Comparison of ENCODE assay signal across 16 cellular contexts in genomic region chr1:11985851-11986250, GRCh38. TPM values are rescaled to one million over a fixed set of nuclear protein-coding genes. Genes with fewer than 3 reads are reported as not detected.
A peak's percentile ranks its signal among the peaks of the same experiment; 100 is the strongest.
DNase-seq lines count a peak whose midpoint lies in the region; ATAC-seq and TF ChIP-seq lines count a peak whose summit lies in the region.
"Had no signal": no experiment of that assay in that cellular context is flagged by ENCODE, and none has a peak within 500 bp of the region (broad histone marks: within the 10 kb centered on the region; RNA-seq: fewer than 3 reads in every experiment).

No MANE protein-coding gene starts in this region.

- H3K4me3 ChIP-seq in left ventricle myocardium inferior (peak overlapping the region; percentile 91), foreskin fibroblast (ENCODE audit: low read depth in 1 of 2, low read length in 2 of 2) (no peak overlapping the region), upper lobe of left lung (no peak overlapping the region)

- 58 to 68% methylated on average over 7 of the region's 7 CpGs for whole genome bisulfite sequencing in upper lobe of left lung, 2 donors

- no peak overlapping the region for H3K4me3 Mint-ChIP-seq in T-cell

- POLR2A ChIA-PET in T-cell (lab: Charles Lee), result no interaction called here

- CTCF ChIA-PET in T-cell (lab: Charles Lee), result no interaction called here

- DNase-seq in left ventricle myocardium inferior (no peak), cardiac septum (ENCODE audit: low spot score) (no peak), SKM-1 (lab: John Stamatoyannopoulos, UW; ENCODE audit: unreplicated experiment) (peak; percentile 63), foreskin fibroblast (peak; percentile 78 to 82), upper lobe of left lung (no peak), NCI-H1417 treated with DMSO at 0.1 percent for 48 hours (lab: John Stamatoyannopoulos, UW) (no peak), NCI-H146 (lab: John Stamatoyannopoulos, UW) (no peak), T-cell (no peak)
- DNase-seq: activated CD4-positive, alpha-beta T cell treated with anti-CD3 and anti-CD28 coated beads for 48 hours; activated gamma-delta T cell treated with Interleukin-2 at 50 U/mL for 16 hours; kidney glomerular epithelial cell; NCI-H69; SK-N-SH; stimulated activated CD4-positive, alpha-beta T cell treated with anti-CD3 and anti-CD28 coated beads, Interleukin-12 subunit alpha, Interleukin-12 subunit beta, amount 100 ng/mL, for 4 hours; stimulated activated CD8-positive, alpha-beta memory T cell treated with anti-CD3 and anti-CD28 coated beads, Interleukin-4, amount 100 ng/mL, for 48 hours had no signal

- no peaks in the 10 kb centered on the region for H3K27me3 Mint-ChIP-seq in T-cell

- intact Hi-C loops in left ventricle myocardium inferior (cut with micrococcal nuclease) (no loop called here), cardiac septum (cut with DNase I) (no loop called here)

- no peak for TF ChIP-seq EP300 in upper lobe of left lung (IDR thresholded peaks at IDR 0.05)

- H3K9me3 ChIP-seq in left ventricle myocardium inferior (replicated peaks) (no peaks in the 10 kb centered on the region), upper lobe of left lung (no peaks in the 10 kb centered on the region)
- H3K9me3 ChIP-seq: SK-N-SH had no signal

- no peaks in the 10 kb centered on the region for H3K9me3 Mint-ChIP-seq in T-cell
- H3K9me3 Mint-ChIP-seq: nephron had no signal

- TF ChIP-seq CTCF in left ventricle myocardium inferior (IDR thresholded peaks at IDR 0.05; ENCODE audit: borderline replicate concordance) (no peak), foreskin fibroblast (IDR thresholded peaks at IDR 0.05; ENCODE audit: low read depth, low read length) (no peak), upper lobe of left lung (IDR thresholded peaks at IDR 0.05) (no peak)

- H3K4me1 ChIP-seq in left ventricle myocardium inferior, result peaks cover 94% of the 10 kb centered on the region
- H3K4me1 ChIP-seq in upper lobe of left lung, result peaks cover 24 to 50% (median 31%) of the 10 kb centered on the region in 4 donors

- no peaks in the 10 kb centered on the region for H3K27me3 ChIP-seq in left ventricle myocardium inferior (ENCODE audit: low read depth)
- H3K27me3 ChIP-seq in upper lobe of left lung, result no peaks in the 10 kb centered on the region

- peaks cover 77% of the 10 kb centered on the region for H3K36me3 ChIP-seq in left ventricle myocardium inferior
- peaks cover 14 to 72% (median 41%) of the 10 kb centered on the region in 4 donors for H3K36me3 ChIP-seq in upper lobe of left lung

- no peak overlapping the region for H3K27ac Mint-ChIP-seq in T-cell
- H3K27ac Mint-ChIP-seq: nephron had no signal

- ATAC-seq in upper lobe of left lung (ENCODE audit: low FRiP score in 2 of 2) (peak in 1 of 2 donors; percentile 55), T-cell (replicated peaks in 1 of 4) (no peak)

- TF ChIP-seq POLR2A in upper lobe of left lung (IDR thresholded peaks at IDR 0.05), result no peak

- peaks cover 43% of the 10 kb centered on the region for H3K36me3 Mint-ChIP-seq in T-cell

- peaks cover 44 to 50% (median 46%) of the 10 kb centered on the region in 3 donors for H3K4me1 Mint-ChIP-seq in T-cell

- peak overlapping the region; percentile 97 for H3K27ac ChIP-seq in left ventricle myocardium inferior (replicated peaks)
- H3K27ac ChIP-seq in upper lobe of left lung, result peak overlapping the region; percentile 67 to 86 (median 80)

RNA-seq across cellular contexts. Expression of gene MFN2, which starts 5.6 kb away (rescaled TPM):
- total RNA-seq in left ventricle myocardium inferior (663 TPM), cardiac septum (619 TPM), upper lobe of left lung (10 to 100 TPM; 40.9 to 80.6 (median 71.0) TPM), T-cell (10 to 100 TPM; 38.0 to 47.0 (median 40.7) TPM)

RNA-seq across cellular contexts. Expression of gene MIIP, which starts 33.4 kb away (rescaled TPM):
- total RNA-seq in left ventricle myocardium inferior, result 16.2 TPM
- 18.7 TPM for total RNA-seq in cardiac septum
- total RNA-seq in upper lobe of left lung, result 10 to 100 TPM; 39.6 to 87.1 (median 50.1) TPM
- 10 to 100 TPM; 26.5 to 51.3 (median 43.4) TPM for total RNA-seq in T-cell

RNA-seq across cellular contexts. Expression of gene PLOD1, which starts 51.3 kb away (rescaled TPM):
- 61.6 TPM for total RNA-seq in left ventricle myocardium inferior
- 52.6 TPM for total RNA-seq in cardiac septum
- total RNA-seq in upper lobe of left lung, result 10 to 100 TPM; 31.4 to 99.0 (median 52.8) TPM
- total RNA-seq in T-cell, result 1 to 10 TPM; 2.6 to 6.9 (median 4.6) TPM

RNA-seq across cellular contexts. Expression of gene KIAA2013, which starts 59.6 kb away (rescaled TPM):
- 40.9 TPM for total RNA-seq in left ventricle myocardium inferior
- total RNA-seq in cardiac septum, result 42.6 TPM
- total RNA-seq in upper lobe of left lung, result 10 to 100 TPM; 42.6 to 94.2 (median 58.7) TPM
- 10 to 100 TPM; 15.9 to 40.0 (median 35.4) TPM for total RNA-seq in T-cell

Comparison
In these comparisons a context has a peak if more than half of its experiments do, and no peak if none do; other contexts are left out.
1. DNase-seq: peak in SKM-1 (single experiment) and foreskin fibroblast (2 of 2); none in left ventricle myocardium inferior (single experiment), cardiac septum (single experiment), upper lobe of left lung (0 of 2), NCI-H1417 treated with DMSO at 0.1 percent for 48 hours (single experiment), NCI-H146 (single experiment) and T-cell (0 of 34).